In the genomic region with DNA sequence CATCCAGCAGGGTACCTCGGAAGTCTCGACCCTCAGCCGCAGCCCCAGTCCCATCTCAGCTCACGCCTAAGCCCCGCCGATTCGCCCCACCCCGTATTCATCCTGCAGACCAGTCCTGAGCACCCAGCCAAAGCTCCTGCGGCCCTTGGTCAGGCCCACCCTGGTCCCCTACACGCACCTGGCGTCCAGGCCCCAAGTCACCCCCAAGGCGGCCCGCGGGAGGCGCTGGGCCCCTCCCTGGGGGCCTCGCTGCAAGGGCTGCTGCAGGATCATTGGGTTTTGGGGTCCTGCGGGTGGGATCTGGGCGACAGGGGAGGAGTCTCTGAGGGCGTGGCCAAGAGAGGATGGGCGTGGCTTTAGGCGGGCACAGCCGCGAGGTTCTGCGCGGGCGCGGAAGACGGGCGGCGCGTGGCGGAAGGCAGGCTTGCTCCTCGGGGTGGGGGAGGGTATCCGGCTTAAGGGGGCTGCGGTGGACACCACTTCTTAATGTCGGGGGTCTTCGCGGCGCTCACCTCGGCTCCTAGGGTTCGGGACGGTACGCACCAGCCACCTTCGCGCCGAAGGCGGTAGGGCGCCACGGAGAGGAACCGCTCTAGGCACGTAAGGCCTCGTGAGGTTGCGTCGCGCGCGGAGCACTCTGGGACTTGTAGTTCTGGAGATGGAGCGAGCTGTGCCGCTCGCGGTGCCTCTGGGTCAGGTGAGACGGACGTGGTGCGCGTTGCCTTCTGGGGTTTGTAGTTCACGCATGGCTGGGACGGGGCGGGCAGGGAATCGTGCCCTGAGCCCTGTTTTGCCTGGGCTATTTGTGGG, we compare ENCODE assay signal across 8 cellular contexts. TPM values are rescaled to one million over a fixed set of nuclear protein-coding genes. Genes with fewer than 3 reads are reported as not detected.
DNase-seq lines count a peak whose midpoint lies in the region; ATAC-seq and TF ChIP-seq lines count a peak whose summit lies in the region.

A gene with protein sequence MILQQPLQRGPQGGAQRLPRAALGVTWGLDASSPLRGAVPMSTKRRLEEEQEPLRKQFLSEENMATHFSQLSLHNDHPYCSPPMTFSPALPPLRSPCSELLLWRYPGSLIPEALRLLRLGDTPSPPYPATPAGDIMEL (minus strand): TSS at position 274 of the 810 bp plus-strand sequence. CDS start 1 bp downstream, at position 273.
A gene (plus strand): TSS at position 367 of the 810 bp plus-strand sequence. CDS start 292 bp downstream, at position 659.

- H3K4me2 ChIP-seq in SU-DHL-6 (ENCODE audit: low read depth, low read length, poor library complexity, severe bottlenecking), result peak within 1 kb of the TSS; percentile 97

- H3K4me3 Mint-ChIP-seq in activated naive CD8-positive, alpha-beta T cell treated with anti-CD3 and anti-CD28 coated beads for 36 hours, result peak within 1 kb of the TSS; percentile 95
- peak within 1 kb of the TSS; percentile 90 for H3K4me3 Mint-ChIP-seq in glutamatergic neuron (ENCODE audit: unreplicated experiment)

- H3K4me1 Mint-ChIP-seq in activated naive CD8-positive, alpha-beta T cell treated with anti-CD3 and anti-CD28 coated beads for 36 hours, result peaks cover 40% of the 10 kb centered on the region
- peaks cover 18% of the 10 kb centered on the region for H3K4me1 Mint-ChIP-seq in glutamatergic neuron (ENCODE audit: low read depth, unreplicated experiment)

- ATAC-seq in HG02759 (IDR thresholded peaks at IDR 0.05; ENCODE audit: unreplicated experiment), result peak; percentile 72

- H3K36me3 ChIP-seq in SU-DHL-6 (ENCODE audit: low read length) (no peaks in the 10 kb centered on the region), ovary (no peaks in the 10 kb centered on the region), thymus (ENCODE audit: control insufficient read depth, insufficient read depth) (peaks cover 16% of the 10 kb centered on the region)

- TF ChIP-seq EP300 in ovary (IDR thresholded peaks at IDR 0.05), result no peak

- H3K27ac Mint-ChIP-seq in activated naive CD8-positive, alpha-beta T cell treated with anti-CD3 and anti-CD28 coated beads for 36 hours, result peak within 1 kb of the TSS; percentile 98
- H3K27ac Mint-ChIP-seq in glutamatergic neuron (ENCODE audit: unreplicated experiment), result peak within 1 kb of the TSS; percentile 96

- no peaks in the 10 kb centered on the region for H3K9me3 Mint-ChIP-seq in activated naive CD8-positive, alpha-beta T cell treated with anti-CD3 and anti-CD28 coated beads for 36 hours
- H3K9me3 Mint-ChIP-seq in glutamatergic neuron (ENCODE audit: unreplicated experiment), result peaks cover 2% of the 10 kb centered on the region

- H3K27me3 Mint-ChIP-seq in activated naive CD8-positive, alpha-beta T cell treated with anti-CD3 and anti-CD28 coated beads for 36 hours, result peaks cover 9% of the 10 kb centered on the region
- H3K27me3 Mint-ChIP-seq in glutamatergic neuron (ENCODE audit: unreplicated experiment), result peaks cover 13% of the 10 kb centered on the region

- H3K4me1 ChIP-seq in ovary (ENCODE audit: insufficient read depth), result peaks cover 21% of the 10 kb centered on the region
- H3K4me1 ChIP-seq in thymus (ENCODE audit: control insufficient read depth, insufficient read depth, low read length), result peaks cover 43% of the 10 kb centered on the region

- peak; percentile 99 for DNase-seq in GM12865 (ENCODE audit: low read depth)
- DNase-seq in NCI-H1417 (lab: John Stamatoyannopoulos, UW), result peak; percentile 97 to 99 (median 97)
- DNase-seq in activated naive CD8-positive, alpha-beta T cell treated with anti-CD3 and anti-CD28 coated beads for 36 hours, result peak; percentile 95
- DNase-seq in glutamatergic neuron, result peak; percentile 95
- DNase-seq in ovary, result peak; percentile 94 to 97 (median 95)

- intact Hi-C loops in ovary (cut with DNase I), result loop anchor here in 1 of 4 donors (10.0 kb wide), 1 partner anchor 261 kb away; a partner anchor contains a TSS

- H3K79me2 ChIP-seq in SU-DHL-6 (ENCODE audit: insufficient read depth, low read length), result no peaks in the 10 kb centered on the region

- TF ChIP-seq CTCF in GM12865 (IDR thresholded peaks at IDR 0.05; ENCODE audit: insufficient read depth, low read depth, low read length, missing control alignments), result no peak
- no peak for TF ChIP-seq CTCF in SU-DHL-6 (IDR thresholded peaks at IDR 0.05; ENCODE audit: insufficient read depth, low read length, poor library complexity, severe bottlenecking)
- no peak for TF ChIP-seq CTCF in glutamatergic neuron (IDR thresholded peaks at IDR 0.05; ENCODE audit: partially characterized antibody, unreplicated experiment)
- peak in 1 of 3 donors; percentile 18 for TF ChIP-seq CTCF in ovary (IDR thresholded peaks at IDR 0.05)

- H3F3A ChIP-seq in SU-DHL-6 (ENCODE audit: insufficient read depth), result peaks cover 18% of the 10 kb centered on the region

- H4K20me1 ChIP-seq in SU-DHL-6 (ENCODE audit: low read depth, low read length), result no peaks in the 10 kb centered on the region

- whole genome bisulfite sequencing in ovary, 3 donors, result 0 to 1% (median 0%) methylated on average over 49 to 69 of the region's 69 CpGs
- 2% methylated on average over 69 of the region's 69 CpGs for WGBS in thymus

- peak within 1 kb of the TSS; percentile 49 for H2AFZ ChIP-seq in SU-DHL-6 (ENCODE audit: low read depth, low read length, severe bottlenecking)

- H3K36me3 Mint-ChIP-seq in activated naive CD8-positive, alpha-beta T cell treated with anti-CD3 and anti-CD28 coated beads for 36 hours, result peaks cover 8% of the 10 kb centered on the region
- H3K36me3 Mint-ChIP-seq in glutamatergic neuron (ENCODE audit: unreplicated experiment), result no peaks in the 10 kb centered on the region

- H3K27me3 ChIP-seq in SU-DHL-6 (ENCODE audit: low read length), result no peaks in the 10 kb centered on the region
- no peaks in the 10 kb centered on the region for H3K27me3 ChIP-seq in ovary
- peaks cover 30% of the 10 kb centered on the region for H3K27me3 ChIP-seq in thymus (ENCODE audit: control insufficient read depth, insufficient read depth)

- H3K4me3 ChIP-seq in GM12865 (ENCODE audit: low read depth, low read length), result peak within 1 kb of the TSS; percentile 82
- peak within 1 kb of the TSS; percentile 73 for H3K4me3 ChIP-seq in SU-DHL-6 (ENCODE audit: insufficient read depth, low read length, poor library complexity, severe bottlenecking)
- H3K4me3 ChIP-seq in ovary, result peak within 1 kb of the TSS; percentile 76
- peak within 1 kb of the TSS; percentile 85 for H3K4me3 ChIP-seq in thymus (ENCODE audit: low read length)

- H3K27ac ChIP-seq in SU-DHL-6 (ENCODE audit: low read depth, low read length) (peak within 1 kb of the TSS; percentile 79), ovary (peak within 1 kb of the TSS; percentile 91 to 92), thymus (ENCODE audit: low read depth) (peak within 1 kb of the TSS; percentile 92)

- peak; percentile 62 for TF ChIP-seq POLR2A in ovary (IDR thresholded peaks at IDR 0.05)

- H3K9me3 ChIP-seq in SU-DHL-6 (ENCODE audit: insufficient read depth, low read length) (no peaks in the 10 kb centered on the region), ovary (no peaks in the 10 kb centered on the region), thymus (ENCODE audit: control insufficient read depth) (no peaks in the 10 kb centered on the region)

- H3K9ac ChIP-seq in SU-DHL-6 (ENCODE audit: low read length), result peak within 1 kb of the TSS; percentile 79

- no peaks in the 10 kb centered on the region for H3K9me2 ChIP-seq in SU-DHL-6 (replicated peaks; ENCODE audit: insufficient read depth, low read length)

RNA-seq across cellular contexts. Expression of the first gene that starts in this region (rescaled TPM):
- total RNA-seq in activated naive CD8-positive, alpha-beta T cell treated with anti-CD3 and anti-CD28 coated beads for 36 hours, result 10 to 100 TPM; 23.4 to 23.7 TPM
- total RNA-seq in glutamatergic neuron (ENCODE audit: unreplicated experiment) (117 TPM), ovary (10 to 100 TPM; 15.9 to 73.1 (median 55.1) TPM)
- polyA plus RNA-seq in ovary (10 to 100 TPM; 27.5 to 82.0 TPM), thymus (56.0 TPM)

RNA-seq across cellular contexts. Expression of the second gene that starts in this region (rescaled TPM):
- total RNA-seq in activated naive CD8-positive, alpha-beta T cell treated with anti-CD3 and anti-CD28 coated beads for 36 hours, result 10 to 100 TPM; 48.7 to 53.1 TPM
- total RNA-seq in glutamatergic neuron (ENCODE audit: unreplicated experiment) (30.2 TPM), ovary (10 to 100 TPM in 6 of 7 donors, 1 to 10 TPM in 1; 6.7 to 21.0 (median 15.6) TPM)
- polyA plus RNA-seq in ovary (10 to 100 TPM in 1 of 2 donors, 1 to 10 TPM in 1; 3.5 to 14.3 TPM), thymus (36.8 TPM)

Comparison
In these comparisons a context has a peak if more than half of its experiments do, and no peak if none do; other contexts are left out.
1. Peak in every context shown above with its lines: DNase-seq, ATAC-seq, H3K4me3 ChIP-seq and H3K27ac ChIP-seq.